ENCODE assay signal across 28 cellular contexts in genomic region chr9:134612309-134612708, GRCh38.
"Had no signal": no experiment of that assay in that cellular context is flagged by ENCODE, and none has a peak within 500 bp of the region (broad histone marks: within the 10 kb centered on the region; RNA-seq: fewer than 3 reads in every experiment).

No MANE protein-coding gene starts in this region.

- H3K9me3 ChIP-seq: colonic mucosa, gastrocnemius medialis had no signal

- DNase-seq: colonic mucosa; cortex of kidney; dermis blood vessel endothelial cell; dorsolateral prefrontal cortex; effector CD4-positive, alpha-beta T cell; effector CD8-positive, alpha-beta T cell; effector memory CD4-positive, alpha-beta T cell; effector memory CD8-positive, alpha-beta T cell; endodermal cell; erythroblast; esophagus squamous epithelium; foreskin fibroblast; foreskin melanocyte; gastrocnemius medialis; glutamatergic neuron; head of caudate nucleus; heart left ventricle had no signal

- FAIRE-seq: colon, endometrium, endothelial cell of umbilical vein, frontal cortex had no signal

- H3K4me3 ChIP-seq: colonic mucosa, coronary artery, dorsolateral prefrontal cortex, esophagus muscularis mucosa, esophagus squamous epithelium, gastrocnemius medialis, gastroesophageal sphincter, heart left ventricle, heart right ventricle had no signal

- H3K27ac ChIP-seq: colonic mucosa, coronary artery, dorsolateral prefrontal cortex, epithelial cell of prostate, esophagus muscularis mucosa, esophagus squamous epithelium, foreskin keratinocyte, gastrocnemius medialis, gastroesophageal sphincter, heart left ventricle, heart right ventricle had no signal

- H3K27me3 ChIP-seq: colonic mucosa, esophagus muscularis mucosa, gastroesophageal sphincter had no signal

- H3K36me3 ChIP-seq: colonic mucosa, esophagus muscularis mucosa, esophagus squamous epithelium, gastrocnemius medialis, gastroesophageal sphincter, heart left ventricle, heart right ventricle had no signal

- H3K4me1 ChIP-seq: colonic mucosa, esophagus muscularis mucosa, foreskin keratinocyte, gastrocnemius medialis, gastroesophageal sphincter, heart left ventricle, heart right ventricle had no signal

- ATAC-seq: effector memory CD8-positive, alpha-beta T cell; esophagus mucosa; foreskin keratinocyte; gastrocnemius medialis; gastroesophageal sphincter; heart left ventricle; heart right ventricle had no signal
